8 cellular contexts compared by ENCODE assay signal in the genomic region with DNA sequence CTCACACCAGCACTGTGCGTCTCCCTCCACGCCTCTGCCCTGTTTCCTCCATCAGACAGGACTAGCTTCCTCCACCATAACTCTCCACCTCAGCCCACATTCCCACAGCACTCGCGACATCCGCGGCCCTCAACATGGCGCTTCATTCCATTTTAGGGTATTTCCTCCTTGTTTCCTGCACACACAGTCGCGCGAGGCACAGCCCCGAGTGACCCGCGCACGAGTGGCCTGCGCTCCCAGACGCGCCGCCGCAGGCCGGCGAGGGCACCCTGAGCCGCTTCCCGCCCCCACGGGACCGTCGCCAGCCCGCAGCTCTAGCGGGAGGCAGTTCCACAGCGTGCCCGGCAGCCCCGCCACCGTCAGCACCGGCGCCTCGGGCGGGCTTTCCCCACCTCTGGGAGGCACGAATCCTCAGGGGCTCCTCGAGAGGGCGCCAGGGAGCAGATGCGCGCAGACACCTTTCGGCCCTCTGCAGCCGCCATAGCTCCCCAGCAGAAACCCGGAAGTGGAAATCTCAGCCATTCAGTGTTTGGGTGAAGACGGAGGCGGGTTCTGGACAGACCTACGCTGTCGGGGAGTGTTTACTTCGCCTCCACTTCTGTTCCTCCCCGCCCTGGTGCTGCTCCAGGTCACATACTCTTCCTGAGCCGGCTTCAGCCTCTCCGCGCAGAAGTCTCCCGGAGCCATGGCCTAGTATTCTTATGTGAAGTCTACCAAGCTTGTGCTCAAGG.
A peak's percentile ranks its signal among the peaks of the same experiment; 100 is the strongest.
DNase-seq lines count a peak whose midpoint lies in the region; ATAC-seq, FAIRE-seq and TF ChIP-seq lines count a peak whose summit lies in the region.
"Not testable (repeated sequence)": the region's sequence is repeated elsewhere in the genome, so short reads cannot be mapped to it uniquely, and the experiment has no call there.

No MANE protein-coding gene starts in this region.

- peak overlapping the region; percentile 100 for H2AFZ ChIP-seq in endothelial cell of umbilical vein (ENCODE audit: low read depth, low read length)

- peak overlapping the region; percentile 81 for H3K9ac ChIP-seq in endothelial cell of umbilical vein (replicated peaks; ENCODE audit: extremely low read depth, insufficient read depth, low read length)

- POLR2A ChIA-PET in endothelial cell of umbilical vein (lab: Charles Lee): not testable (repeated sequence)

- peak overlapping the region; percentile 88 for H3K27ac ChIP-seq in endothelial cell of umbilical vein (ENCODE audit: insufficient read depth, low read depth, low read length)

- H3K9me1 ChIP-seq in endothelial cell of umbilical vein (replicated peaks; ENCODE audit: control insufficient read depth, extremely low read depth, insufficient read depth, low read length): not testable (repeated sequence)

- H3K79me2 ChIP-seq in endothelial cell of umbilical vein (ENCODE audit: control insufficient read depth, insufficient read depth, low read length): not testable (repeated sequence)

- FAIRE-seq in endothelial cell of umbilical vein (lab: Jason Lieb, UNC): not testable (repeated sequence)

- H3K36me3 ChIP-seq in endothelial cell of umbilical vein (ENCODE audit: control insufficient read depth in 2 of 2, extremely low read depth in 1 of 2, insufficient read depth in 2 of 2, low read length in 2 of 2): not testable (repeated sequence)

- not testable (repeated sequence) for H4K20me1 ChIP-seq in endothelial cell of umbilical vein (replicated peaks; ENCODE audit: control insufficient read depth, extremely low read depth, insufficient read depth, low read length)

- TF ChIP-seq POLR2A in GM18526 (IDR thresholded peaks at IDR 0.05; ENCODE audit: extremely low read depth, insufficient read length): peak; percentile 93
- TF ChIP-seq POLR2A in endothelial cell of umbilical vein (IDR thresholded peaks at IDR 0.05; ENCODE audit: low read depth, low read length): peak; percentile 80
- TF ChIP-seq POLR2A in lower leg skin (IDR thresholded peaks at IDR 0.05): not testable (repeated sequence)

- not testable (repeated sequence) for H3K27me3 ChIP-seq in endothelial cell of umbilical vein (ENCODE audit: control insufficient read depth in 2 of 2, insufficient read depth in 2 of 2, low read length in 2 of 2)

- H3K4me2 ChIP-seq in endothelial cell of umbilical vein (ENCODE audit: insufficient read depth, low read length): peak overlapping the region; percentile 82

- H3K4me3 ChIP-seq in endothelial cell of umbilical vein (replicated peaks in 1 of 3; ENCODE audit: insufficient read depth in 1 of 3, low read depth in 1 of 3, low read length in 3 of 3): peak overlapping the region; percentile 53 to 98 (median 84)
- peak overlapping the region; percentile 81 for H3K4me3 ChIP-seq in lower leg skin (ENCODE audit: low read depth, poor library complexity, severe bottlenecking)

- H3K9me3 ChIP-seq in endothelial cell of umbilical vein (replicated peaks; ENCODE audit: control insufficient read depth, insufficient read depth, low read length): not testable (repeated sequence)

- not testable (repeated sequence) for H3K4me1 ChIP-seq in endothelial cell of umbilical vein (ENCODE audit: control insufficient read depth, extremely low read depth, insufficient read depth, low read length)

- BruUV-seq in endothelial cell of umbilical vein (replicated peaks; lab: Mats Ljungman, UMichigan): not testable (repeated sequence)

- peak; percentile 100 for ATAC-seq in HG02840 (IDR thresholded peaks at IDR 0.05; ENCODE audit: low FRiP score, unreplicated experiment)

- CTCF ChIA-PET in endothelial cell of umbilical vein (lab: Charles Lee): interaction anchor here (1.0 to 1.6 kb wide), 2 partner anchors 9 to 72 kb away, joined by 3 to 8 read pairs; no protein-coding TSS in a partner anchor

- WGBS in lower leg skin, 2 donors: 6 to 14% methylated on average over 54 of the region's 54 CpGs

- DNase-seq in A172 (ENCODE audit: low spot score) (peak; percentile 99), NCI-H226 (peak; percentile 98), activated T-cell treated with anti-CD3 and anti-CD28 coated beads for 4 hours (peak; percentile 98), endothelial cell of umbilical vein (ENCODE audit: low read depth, low spot score) (peak; percentile 99), lower leg skin (ENCODE audit: low spot score in 2 of 2) (peak; percentile 99)
- DNase-seq in stimulated activated CD4-positive, alpha-beta T cell treated with anti-CD3 and anti-CD28 coated beads, Interleukin-15, amount 100 ng/mL, for 1 hour (ENCODE audit: low read depth in 1 of 2, low spot score in 1 of 2): peak; percentile 93 to 99

- dilution Hi-C loops in endothelial cell of umbilical vein (cut with MboI; ENCODE audit: extremely low pct_ligation_motif_present, low sequenced_read_pairs): not testable (repeated sequence)

- TF ChIP-seq CTCF in endothelial cell of umbilical vein (IDR thresholded peaks at IDR 0.05; ENCODE audit: extremely low read depth in 1 of 2, insufficient read depth in 1 of 2, low read depth in 1 of 2, low read length in 2 of 2) (peak; percentile 90 to 94), lower leg skin (IDR thresholded peaks at IDR 0.05) (peak in 1 of 3 donors; percentile 12)

- intact Hi-C loops in endothelial cell of umbilical vein (cut with micrococcal nuclease); lower leg skin (cut with DNase I; ENCODE audit: low total_unique reads): not testable (repeated sequence)

TF ChIP-seq in endothelial cell of umbilical vein, 7 proteins besides CTCF, POLR2A, EP300 and RAD21:
- peak; percentile 83 for TF ChIP-seq POLR2AphosphoS5 (IDR thresholded peaks at IDR 0.05; ENCODE audit: insufficient read depth, low read depth, low read length)
- TF ChIP-seq, protein P1, sequence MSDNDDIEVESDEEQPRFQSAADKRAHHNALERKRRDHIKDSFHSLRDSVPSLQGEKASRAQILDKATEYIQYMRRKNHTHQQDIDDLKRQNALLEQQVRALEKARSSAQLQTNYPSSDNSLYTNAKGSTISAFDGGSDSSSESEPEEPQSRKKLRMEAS (IDR thresholded peaks at IDR 0.05; ENCODE audit: insufficient read depth, insufficient read length): peak; percentile 40
TF ChIP-seq in endothelial cell of umbilical vein: peak in this region for 2; not testable (repeated sequence) for 5.

Comparison
In these comparisons a context has a peak if more than half of its experiments do, and no peak if none do; other contexts are left out.
1. Peak in every context shown above with its lines: DNase-seq, ATAC-seq, H3K4me3 ChIP-seq and H3K27ac ChIP-seq.